In the genomic region with DNA sequence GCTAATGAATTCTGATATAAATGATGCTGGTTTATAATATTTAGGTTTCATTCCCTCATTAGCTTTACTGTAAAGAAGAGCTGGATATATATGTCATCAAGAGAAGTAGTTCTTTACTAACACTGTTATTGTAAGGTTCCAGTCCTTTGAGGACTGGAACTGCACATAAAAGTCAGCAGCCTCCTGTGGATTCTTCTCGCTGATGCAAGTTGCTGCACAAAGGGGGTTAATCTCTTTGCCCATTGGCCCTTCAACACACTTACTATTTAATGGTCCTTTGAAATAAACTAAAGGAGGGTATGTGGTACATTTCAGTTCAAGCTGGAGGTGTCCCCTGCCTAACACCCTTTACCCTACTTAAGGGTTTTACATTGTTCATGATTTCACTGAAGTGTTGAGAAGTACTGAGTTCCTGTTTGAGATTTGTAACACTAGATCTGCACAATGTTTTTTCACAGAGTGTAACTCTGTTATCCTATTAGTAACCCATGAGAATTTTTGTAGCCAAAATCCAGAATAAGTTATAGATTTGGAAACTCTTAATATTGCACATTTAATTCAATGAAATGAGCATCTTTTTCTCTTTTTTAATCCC, we compare ENCODE assay signal across 16 cellular contexts. TPM values are rescaled to one million over a fixed set of nuclear protein-coding genes. Genes with fewer than 3 reads are reported as not detected.
DNase-seq lines count a peak whose midpoint lies in the region; ATAC-seq and TF ChIP-seq lines count a peak whose summit lies in the region.
"Had no signal": no experiment of that assay in that cellular context is flagged by ENCODE, and none has a peak within 500 bp of the region (broad histone marks: within the 10 kb centered on the region; RNA-seq: fewer than 3 reads in every experiment).

No MANE protein-coding gene starts in this region.

- H3K9me3 ChIP-seq in HUES48 (ENCODE audit: control insufficient read depth, insufficient read depth, low read length) (no peaks in the 10 kb centered on the region), T-helper 17 cell (ENCODE audit: control insufficient read depth, low read length, poor library complexity, severe bottlenecking) (no peaks in the 10 kb centered on the region)
- H3K9me3 ChIP-seq: MG63, sigmoid colon had no signal

- peaks cover 13% of the 10 kb centered on the region for H3K36me3 Mint-ChIP-seq in nephron progenitor cell (ENCODE audit: low read depth)
- no peaks in the 10 kb centered on the region for H3K36me3 Mint-ChIP-seq in T-helper 17 cell (ENCODE audit: low read depth)

- intact Hi-C loops in sciatic nerve (cut with DNase I) = no loop called here

- DNase-seq in DMS53 (lab: John Stamatoyannopoulos, UW) = peak; percentile 28
- DNase-seq in dermis blood vessel endothelial cell = peak; percentile 20
- no peak for DNase-seq in nephron progenitor cell
- no peak for DNase-seq in T-helper 17 cell
- DNase-seq in cerebellum (ENCODE audit: low spot score) = no peak
- no peak for DNase-seq in sciatic nerve (ENCODE audit: low spot score)
- DNase-seq: activated CD4-positive, CD25-positive, alpha-beta regulatory T cell; activated effector memory CD4-positive, alpha-beta T cell treated with Interleukin-2 at 50 U/mL for 16 hours; anterior cingulate cortex; cortex of kidney; DND-41; glutamatergic neuron; MG63; NCI-H187 treated with DMSO at 0.1 percent for 48 hours; sigmoid colon had no signal

- TF ChIP-seq CTCF in nephron progenitor cell (IDR thresholded peaks at IDR 0.05) = no peak

- no peak overlapping the region for H3K9ac ChIP-seq in HUES48 (ENCODE audit: low read depth, low read length)

- ATAC-seq in T-helper 17 cell (no peak), sciatic nerve (no peak)

- peaks cover 3% of the 10 kb centered on the region for H3K9me3 Mint-ChIP-seq in nephron progenitor cell

- no peak overlapping the region for H3K4me3 ChIP-seq in HUES48 (ENCODE audit: low read depth, low read length)
- H3K4me3 ChIP-seq: MG63, sigmoid colon had no signal

- H3K4me1 Mint-ChIP-seq in nephron progenitor cell (peaks cover 24% of the 10 kb centered on the region), T-helper 17 cell (peaks cover 35% of the 10 kb centered on the region)

- H3K4me1 ChIP-seq in HUES48 (ENCODE audit: control insufficient read depth, insufficient read depth, low read length) = peaks cover 22% of the 10 kb centered on the region

- H3K27me3 Mint-ChIP-seq in nephron progenitor cell (ENCODE audit: low read depth, poor library complexity) (peaks cover 2% of the 10 kb centered on the region), T-helper 17 cell (no peaks in the 10 kb centered on the region)

- peak overlapping the region; percentile 25 for H3K27ac Mint-ChIP-seq in nephron progenitor cell
- no peak overlapping the region for H3K27ac Mint-ChIP-seq in T-helper 17 cell

- H3K27ac ChIP-seq in HUES48 (ENCODE audit: low read depth, low read length) = peak overlapping the region; percentile 64
- H3K27ac ChIP-seq: sigmoid colon had no signal

- H3K36me3 ChIP-seq in HUES48 (ENCODE audit: control insufficient read depth, insufficient read depth, low read length) = no peaks in the 10 kb centered on the region
- H3K36me3 ChIP-seq: MG63, sigmoid colon had no signal

- H3K27me3 ChIP-seq in HUES48 (ENCODE audit: control insufficient read depth, insufficient read depth, low read length) = no peaks in the 10 kb centered on the region
- H3K27me3 ChIP-seq: MG63, sigmoid colon had no signal

- H3K4me3 Mint-ChIP-seq in nephron progenitor cell (no peak overlapping the region), T-helper 17 cell (no peak overlapping the region)

RNA-seq across cellular contexts. Expression of gene NR2C2, which starts 43.9 kb away (rescaled TPM):
- total RNA-seq in dermis blood vessel endothelial cell = 31.0 and 38.4 TPM in 2 replicates
- total RNA-seq in T-helper 17 cell = 10 to 100 TPM; 47.1 to 48.3 TPM
- total RNA-seq in cerebellum = 82.2 TPM
- 56.6 TPM for total RNA-seq in sciatic nerve

Comparison
In these comparisons a context has a peak if more than half of its experiments do, and no peak if none do; other contexts are left out.
1. DNase-seq: peak in DMS53 (single experiment) and dermis blood vessel endothelial cell (single experiment); none in nephron progenitor cell (single experiment), T-helper 17 cell (0 of 3), cerebellum (single experiment) and sciatic nerve (single experiment).